Comparison of ENCODE assay signal across 8 cellular contexts in the genomic region with DNA sequence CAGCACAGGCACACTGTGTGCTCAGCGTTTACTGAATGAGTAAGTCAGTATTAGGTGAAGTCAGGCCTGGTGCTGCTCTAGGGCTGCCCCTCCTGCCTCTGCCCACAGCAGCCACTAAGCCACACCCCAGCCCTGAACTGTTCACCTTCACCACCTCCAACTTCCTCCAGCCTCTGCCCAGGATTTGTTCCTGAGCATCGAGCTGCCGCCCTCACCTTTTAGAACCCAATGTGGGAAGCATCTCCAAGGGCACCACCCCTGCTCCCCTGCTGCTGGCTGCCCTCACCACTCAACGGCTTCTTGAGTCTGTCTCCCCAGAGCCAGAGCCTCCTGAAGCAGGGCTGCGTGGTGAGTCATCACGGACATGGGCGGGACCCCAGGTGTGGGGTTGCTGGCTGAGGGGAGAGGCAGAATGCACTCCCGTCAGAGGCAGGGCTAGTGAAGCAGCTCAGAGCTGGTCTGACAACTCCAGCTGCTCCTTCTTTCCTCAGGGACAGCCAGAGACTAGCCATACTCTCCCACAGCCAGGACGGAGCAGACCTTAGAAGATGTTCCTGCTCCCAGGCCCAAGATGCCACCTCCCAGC. TPM values are rescaled to one million over a fixed set of nuclear protein-coding genes. Genes with fewer than 3 reads are reported as not detected.
DNase-seq lines count a peak whose midpoint lies in the region; ATAC-seq lines count a peak whose summit lies in the region.

No MANE protein-coding gene starts in this region.

- DNase-seq in LoVo (ENCODE audit: low spot score) (peak; percentile 88), epithelial cell of prostate (ENCODE audit: low read depth, low spot score) (peak; percentile 92), NCI-H2107 (lab: John Stamatoyannopoulos, UW) (no peak), sciatic nerve (ENCODE audit: low spot score) (no peak), NCI-H1092 treated with DMSO at 0.1 percent for 48 hours (lab: John Stamatoyannopoulos, UW) (no peak)
- peak; percentile 73 to 74 for DNase-seq in activated CD4-positive, alpha-beta T cell treated with anti-CD3 and anti-CD28 coated beads, Interleukin-2, amount 50 U/mL, for 4 hours
- peak; percentile 49 for DNase-seq in stimulated activated CD4-positive, alpha-beta T cell treated with anti-CD3 and anti-CD28 coated beads, Interleukin-2, amount 100 ng/mL, for 4 hours (ENCODE audit: low read depth)

- intact Hi-C loops in sciatic nerve (cut with DNase I), result no loop called here

- H3K27ac ChIP-seq in epithelial cell of prostate, result peak overlapping the region; percentile 97

- no peak for ATAC-seq in sciatic nerve
- ATAC-seq in HG03045 (IDR thresholded peaks at IDR 0.05; ENCODE audit: unreplicated experiment), result no peak

RNA-seq across cellular contexts. Expression of gene HYAL2, which starts 5.8 kb away (rescaled TPM):
- 48.8 TPM for total RNA-seq in sciatic nerve

RNA-seq across cellular contexts. Expression of gene TUSC2, which starts 11.3 kb away (rescaled TPM):
- total RNA-seq in sciatic nerve, result 17.7 TPM

RNA-seq across cellular contexts. Expression of gene HYAL1, which starts 13.4 kb away (rescaled TPM):
- 19.4 TPM for total RNA-seq in sciatic nerve

RNA-seq across cellular contexts. Expression of gene HYAL3, which starts 17.5 kb away (rescaled TPM):
- total RNA-seq in sciatic nerve, result 1.5 TPM

RNA-seq across cellular contexts. Expression of gene NAA80, which starts 17.5 kb away (rescaled TPM):
- 20.7 TPM for total RNA-seq in sciatic nerve

Comparison
In these comparisons a context has a peak if more than half of its experiments do, and no peak if none do; other contexts are left out.
1. DNase-seq: peak in LoVo (single experiment), activated CD4-positive, alpha-beta T cell treated with anti-CD3 and anti-CD28 coated beads, Interleukin-2, amount 50 U/mL, for 4 hours (2 of 2), epithelial cell of prostate (single experiment) and stimulated activated CD4-positive, alpha-beta T cell treated with anti-CD3 and anti-CD28 coated beads, Interleukin-2, amount 100 ng/mL, for 4 hours (single experiment); none in NCI-H2107 (single experiment), sciatic nerve (single experiment) and NCI-H1092 treated with DMSO at 0.1 percent for 48 hours (single experiment).